1 cellular context compared by ENCODE assay signal in the genomic region with DNA sequence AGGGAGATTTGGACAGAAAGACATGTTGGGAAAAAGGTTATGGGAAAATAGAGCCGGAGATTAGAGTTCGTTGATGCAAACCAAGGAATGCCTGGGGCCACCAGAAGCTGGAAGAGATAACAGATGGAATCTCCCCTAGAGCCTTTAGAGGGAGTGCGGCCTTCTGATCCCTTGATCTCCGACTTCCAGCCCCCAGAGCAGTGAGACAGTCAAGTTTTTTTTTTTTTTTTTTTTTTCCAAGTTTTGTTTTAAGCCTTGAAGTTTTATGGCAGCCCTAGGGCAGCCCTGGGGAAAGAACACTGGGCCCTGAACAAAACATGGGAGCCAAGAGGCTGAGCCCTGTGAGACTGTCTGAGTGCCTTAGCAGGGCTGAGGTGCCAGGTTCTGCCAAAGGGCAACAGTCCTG.
TF ChIP-seq lines count a peak whose summit lies in the region.

No MANE protein-coding gene starts in this region.

TF ChIP-seq in K562, 482 proteins besides CTCF, POLR2A, EP300 and RAD21:
- TF ChIP-seq ZBTB43 (CRISPR knock-in tag; IDR thresholded peaks at IDR 0.05) (no peak), SMARCE1 (IDR thresholded peaks at IDR 0.05) (peak; percentile 63; the same call in 1 of the 2 replicates), KDM1A (IDR thresholded peaks at IDR 0.05) (0 out of 4 replicates have a peak, but pooled peaks of 1 of the 2 experiments have one; percentile 28), ZFX (CRISPR knock-in tag; IDR thresholded peaks at IDR 0.05) (peak; percentile 45), ZNF197 (CRISPR knock-in tag; IDR thresholded peaks at IDR 0.05; ENCODE audit: low read depth) (no peak), ZBTB2 (IDR thresholded peaks at IDR 0.05) (no peak), MTA2 (IDR thresholded peaks at IDR 0.05; ENCODE audit: low read depth) (peak; percentile 61), CBFA2T2 (conservative IDR thresholded peaks at IDR 0.05) (peak; percentile 53), CXXC5 (CRISPR knock-in tag; IDR thresholded peaks at IDR 0.05) (peak; percentile 53), ZNF384 (IDR thresholded peaks at IDR 0.05; ENCODE audit: low read depth, low read length) (peak; percentile 86), NCOR1 (IDR thresholded peaks at IDR 0.05) (peak; percentile 31; the same call in 1 of the 2 replicates), TEAD1 (CRISPR knock-in tag; IDR thresholded peaks at IDR 0.05) (0 out of 4 replicates have a peak, but pooled peaks of 1 of the 2 experiments have one; percentile 56), HMG20A (CRISPR knock-in tag; conservative IDR thresholded peaks at IDR 0.05) (no peak), SNIP1 (IDR thresholded peaks at IDR 0.05; ENCODE audit: low read depth) (no peak), ZBTB40 (IDR thresholded peaks at IDR 0.05) (0 out of 2 replicates have a peak, but pooled peaks have one; percentile 15), ZBTB40 (CRISPR knock-in tag; IDR thresholded peaks at IDR 0.05) (no peak), TEAD4 (IDR thresholded peaks at IDR 0.05; ENCODE audit: low read length) (peak; percentile 81), TEAD4 (CRISPR knock-in tag; IDR thresholded peaks at IDR 0.05; ENCODE audit: borderline replicate concordance) (no peak), MXI1 (IDR thresholded peaks at IDR 0.05; ENCODE audit: low read depth, low read length) (no peak), MAFK (IDR thresholded peaks at IDR 0.05; ENCODE audit: low read length) (no peak), ARID1B (IDR thresholded peaks at IDR 0.05) (peak; percentile 82), DPF2 (IDR thresholded peaks at IDR 0.05) (peak; percentile 72), VEZF1 (CRISPR knock-in tag; IDR thresholded peaks at IDR 0.05) (peak; percentile 32; the same call in 1 of the 2 replicates), EP400 (IDR thresholded peaks at IDR 0.05) (no peak), SMARCA4 (IDR thresholded peaks at IDR 0.05) (peak; percentile 75), TAL1 (IDR thresholded peaks at IDR 0.05) (peak; percentile 68), ZBTB7A (IDR thresholded peaks at IDR 0.05; ENCODE audit: borderline replicate concordance, control insufficient read depth, low read depth, low read length) (peak; percentile 27; the same call in 1 of the 2 replicates), HOXB6 (CRISPR knock-in tag; IDR thresholded peaks at IDR 0.05; ENCODE audit: borderline replicate concordance) (no peak), TCF3 (CRISPR knock-in tag; IDR thresholded peaks at IDR 0.05) (peak; percentile 57), CBFA2T3 (IDR thresholded peaks at IDR 0.05) (peak; percentile 76), FOS (IDR thresholded peaks at IDR 0.05; ENCODE audit: extremely low read depth, insufficient read length) (no peak)
- TF ChIP-seq, protein P1, sequence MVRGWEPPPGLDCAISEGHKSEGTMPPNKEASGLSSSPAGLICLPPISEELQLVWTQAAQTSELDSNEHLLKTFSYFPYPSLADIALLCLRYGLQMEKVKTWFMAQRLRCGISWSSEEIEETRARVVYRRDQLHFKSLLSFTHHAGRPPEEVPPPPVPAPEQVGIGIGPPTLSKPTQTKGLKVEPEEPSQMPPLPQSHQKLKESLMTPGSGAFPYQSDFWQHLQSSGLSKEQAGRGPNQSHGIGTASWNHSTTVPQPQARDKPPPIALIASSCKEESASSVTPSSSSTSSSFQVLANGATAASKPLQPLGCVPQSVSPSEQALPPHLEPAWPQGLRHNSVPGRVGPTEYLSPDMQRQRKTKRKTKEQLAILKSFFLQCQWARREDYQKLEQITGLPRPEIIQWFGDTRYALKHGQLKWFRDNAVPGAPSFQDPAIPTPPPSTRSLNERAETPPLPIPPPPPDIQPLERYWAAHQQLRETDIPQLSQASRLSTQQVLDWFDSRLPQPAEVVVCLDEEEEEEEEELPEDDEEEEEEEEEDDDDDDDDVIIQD (CRISPR knock-in tag; IDR thresholded peaks at IDR 0.05) = no peak
- TF ChIP-seq, protein P2, sequence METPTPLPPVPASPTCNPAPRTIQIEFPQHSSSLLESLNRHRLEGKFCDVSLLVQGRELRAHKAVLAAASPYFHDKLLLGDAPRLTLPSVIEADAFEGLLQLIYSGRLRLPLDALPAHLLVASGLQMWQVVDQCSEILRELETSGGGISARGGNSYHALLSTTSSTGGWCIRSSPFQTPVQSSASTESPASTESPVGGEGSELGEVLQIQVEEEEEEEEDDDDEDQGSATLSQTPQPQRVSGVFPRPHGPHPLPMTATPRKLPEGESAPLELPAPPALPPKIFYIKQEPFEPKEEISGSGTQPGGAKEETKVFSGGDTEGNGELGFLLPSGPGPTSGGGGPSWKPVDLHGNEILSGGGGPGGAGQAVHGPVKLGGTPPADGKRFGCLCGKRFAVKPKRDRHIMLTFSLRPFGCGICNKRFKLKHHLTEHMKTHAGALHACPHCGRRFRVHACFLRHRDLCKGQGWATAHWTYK (CRISPR knock-in tag; IDR thresholded peaks at IDR 0.05) = no peak
